Comparison of ENCODE assay signal across 27 cellular contexts in genomic region chrX:31006027-31006426, GRCh38.
A peak's percentile ranks its signal among the peaks of the same experiment; 100 is the strongest.
DNase-seq lines count a peak whose midpoint lies in the region; ATAC-seq, FAIRE-seq and TF ChIP-seq lines count a peak whose summit lies in the region.
"Had no signal": no experiment of that assay in that cellular context is flagged by ENCODE, and none has a peak within 500 bp of the region (broad histone marks: within the 10 kb centered on the region; RNA-seq: fewer than 3 reads in every experiment).

No MANE protein-coding gene starts in this region.

- no peak for TF ChIP-seq CTCF in GM12865 (IDR thresholded peaks at IDR 0.05; ENCODE audit: insufficient read depth, low read depth, low read length, missing control alignments)

- POLR2A ChIA-PET in activated CD4-positive, alpha-beta T cell treated with anti-CD3 and anti-CD28 coated beads for 36 hours (lab: Charles Lee), result no interaction called here

- no peak overlapping the region for H3K27ac ChIP-seq in small intestine (ENCODE audit: low read depth in 1 of 2, low read length in 1 of 2)
- no peak overlapping the region for H3K27ac ChIP-seq in right cardiac atrium (ENCODE audit: low read length)
- H3K27ac ChIP-seq: 22Rv1, A549, BLaER1 had no signal

- no peak overlapping the region for H3K4me3 ChIP-seq in GM12865 (ENCODE audit: low read depth, low read length)
- H3K4me3 ChIP-seq in small intestine (ENCODE audit: low read depth in 1 of 2, low read length in 2 of 2), result no peak overlapping the region
- H3K4me3 ChIP-seq in right cardiac atrium (ENCODE audit: low read length), result no peak overlapping the region
- H3K4me3 ChIP-seq: A549, BLaER1 had no signal

- no peak for DNase-seq in activated CD4-positive, alpha-beta T cell treated with anti-CD3 and anti-CD28 coated beads for 36 hours
- no peak for DNase-seq in activated CD4-positive, alpha-beta T cell treated with anti-CD3 and anti-CD28 coated beads for 1 hour
- peak; percentile 0 for DNase-seq in GM12865 (ENCODE audit: low read depth)
- no peak for DNase-seq in small intestine
- DNase-seq in right cardiac atrium, result no peak
- no peak for DNase-seq in AML-193 (lab: John Stamatoyannopoulos, UW)
- DNase-seq: BE2C; C1 segment of cervical spinal cord; CD4-positive, alpha-beta memory T cell; CD4-positive, CD25-positive, alpha-beta regulatory T cell; CD8-positive, alpha-beta memory T cell; COR-L47; DMS 273 treated with DMSO at 0.1 percent for 48 hours; DMS153; DMS53; DMS79; DND-41; EL; GDM1 had no signal

- no peaks in the 10 kb centered on the region for H3K27me3 Mint-ChIP-seq in activated CD4-positive, alpha-beta T cell treated with anti-CD3 and anti-CD28 coated beads for 36 hours
- H3K27me3 Mint-ChIP-seq in activated T-helper 17 cell treated with anti-CD3 and anti-CD28 coated beads, Interleukin-2, amount 50 U/mL, for 72 hours, result no peaks in the 10 kb centered on the region
- H3K27me3 Mint-ChIP-seq: CD4-positive, CD25-positive, alpha-beta regulatory T cell had no signal

- peak; percentile 33 for ATAC-seq in activated CD4-positive, alpha-beta T cell treated with anti-CD3 and anti-CD28 coated beads for 36 hours
- ATAC-seq in activated T-helper 17 cell treated with anti-CD3 and anti-CD28 coated beads, Interleukin-2, amount 50 U/mL, for 72 hours (replicated peaks), result peak; percentile 54
- no peak for ATAC-seq in right cardiac atrium
- ATAC-seq in GM19455 (IDR thresholded peaks at IDR 0.05; ENCODE audit: unreplicated experiment), result no peak
- ATAC-seq: A549 had no signal

- 60 to 80% (median 79%) methylated on average over 2 of the region's 2 CpGs for WGBS in small intestine, 3 donors
- 86% methylated on average over 2 of the region's 2 CpGs for WGBS in right cardiac atrium

- intact Hi-C loops in activated CD4-positive, alpha-beta T cell treated with anti-CD3 and anti-CD28 coated beads for 36 hours (cut with DNase I, micrococcal nuclease), result no loop called here
- intact Hi-C loops in right cardiac atrium (cut with DNase I), result no loop called here

- no peak overlapping the region for H3K4me3 Mint-ChIP-seq in activated CD4-positive, alpha-beta T cell treated with anti-CD3 and anti-CD28 coated beads for 36 hours
- H3K4me3 Mint-ChIP-seq in activated T-helper 17 cell treated with anti-CD3 and anti-CD28 coated beads, Interleukin-2, amount 50 U/mL, for 72 hours, result no peak overlapping the region
- H3K4me3 Mint-ChIP-seq: CD14-positive monocyte; CD4-positive, alpha-beta memory T cell; CD4-positive, CD25-positive, alpha-beta regulatory T cell; CD8-positive, alpha-beta memory T cell had no signal

- no peaks in the 10 kb centered on the region for H3K36me3 ChIP-seq in small intestine (ENCODE audit: control insufficient read depth in 2 of 2, insufficient read depth in 2 of 2, low read length in 2 of 2)
- H3K36me3 ChIP-seq: BE2C, BLaER1 had no signal

- peak; percentile 53 for FAIRE-seq in small intestine (lab: Jason Lieb, UNC)
- FAIRE-seq: GM12891, GM19239 had no signal

- no peaks in the 10 kb centered on the region for H3K4me1 Mint-ChIP-seq in activated CD4-positive, alpha-beta T cell treated with anti-CD3 and anti-CD28 coated beads for 36 hours
- H3K4me1 Mint-ChIP-seq in activated T-helper 17 cell treated with anti-CD3 and anti-CD28 coated beads, Interleukin-2, amount 50 U/mL, for 72 hours, result no peaks in the 10 kb centered on the region
- H3K4me1 Mint-ChIP-seq: CD14-positive monocyte; CD4-positive, alpha-beta memory T cell; CD4-positive, CD25-positive, alpha-beta regulatory T cell; CD8-positive, alpha-beta memory T cell had no signal

- CTCF ChIA-PET in activated CD4-positive, alpha-beta T cell treated with anti-CD3 and anti-CD28 coated beads for 36 hours (lab: Charles Lee), result no interaction called here

- no peaks in the 10 kb centered on the region for H3K36me3 Mint-ChIP-seq in activated CD4-positive, alpha-beta T cell treated with anti-CD3 and anti-CD28 coated beads for 36 hours (ENCODE audit: low read depth)
- H3K36me3 Mint-ChIP-seq in activated T-helper 17 cell treated with anti-CD3 and anti-CD28 coated beads, Interleukin-2, amount 50 U/mL, for 72 hours (ENCODE audit: low read depth), result no peaks in the 10 kb centered on the region
- H3K36me3 Mint-ChIP-seq: CD14-positive monocyte; CD4-positive, alpha-beta memory T cell; CD4-positive, CD25-positive, alpha-beta regulatory T cell; CD8-positive, alpha-beta memory T cell had no signal

- no peaks in the 10 kb centered on the region for H3K27me3 ChIP-seq in small intestine (ENCODE audit: control insufficient read depth in 2 of 2, insufficient read depth in 2 of 2, low read length in 2 of 2)
- no peaks in the 10 kb centered on the region for H3K27me3 ChIP-seq in right cardiac atrium (ENCODE audit: control insufficient read depth, insufficient read depth)
- H3K27me3 ChIP-seq: BE2C, BLaER1 had no signal

- no peaks in the 10 kb centered on the region for H3K9me3 Mint-ChIP-seq in activated CD4-positive, alpha-beta T cell treated with anti-CD3 and anti-CD28 coated beads for 36 hours (ENCODE audit: low read depth)
- H3K9me3 Mint-ChIP-seq in activated T-helper 17 cell treated with anti-CD3 and anti-CD28 coated beads, Interleukin-2, amount 50 U/mL, for 72 hours, result no peaks in the 10 kb centered on the region
- H3K9me3 Mint-ChIP-seq: CD4-positive, alpha-beta memory T cell; CD4-positive, CD25-positive, alpha-beta regulatory T cell had no signal

- no peaks in the 10 kb centered on the region for H3K4me1 ChIP-seq in small intestine (ENCODE audit: control insufficient read depth in 2 of 2, insufficient read depth in 1 of 2, low read depth in 1 of 2, low read length in 1 of 2)
- no peaks in the 10 kb centered on the region for H3K4me1 ChIP-seq in right cardiac atrium (ENCODE audit: control insufficient read depth, insufficient read depth, low read length)
- H3K4me1 ChIP-seq: A549, BE2C, BLaER1 had no signal

- H3K9me3 ChIP-seq in small intestine (ENCODE audit: control insufficient read depth, low read depth) (no peaks in the 10 kb centered on the region), right cardiac atrium (ENCODE audit: control insufficient read depth, low read length) (no peaks in the 10 kb centered on the region)
- H3K9me3 ChIP-seq: A549, BE2C, BLaER1 had no signal

- H3K27ac Mint-ChIP-seq in activated CD4-positive, alpha-beta T cell treated with anti-CD3 and anti-CD28 coated beads for 36 hours, result no peak overlapping the region
- no peak overlapping the region for H3K27ac Mint-ChIP-seq in activated T-helper 17 cell treated with anti-CD3 and anti-CD28 coated beads, Interleukin-2, amount 50 U/mL, for 72 hours
- H3K27ac Mint-ChIP-seq: CD14-positive monocyte; CD4-positive, alpha-beta memory T cell; CD4-positive, CD25-positive, alpha-beta regulatory T cell; CD8-positive, alpha-beta memory T cell had no signal

Comparison
In these comparisons a context has a peak if more than half of its experiments do, and no peak if none do; other contexts are left out.
1. ATAC-seq: peak in activated CD4-positive, alpha-beta T cell treated with anti-CD3 and anti-CD28 coated beads for 36 hours (single experiment) and activated T-helper 17 cell treated with anti-CD3 and anti-CD28 coated beads, Interleukin-2, amount 50 U/mL, for 72 hours (single experiment); none in right cardiac atrium (0 of 2) and GM19455 (single experiment).